Comparison of ENCODE assay signal across 1 cellular context in the genomic region with DNA sequence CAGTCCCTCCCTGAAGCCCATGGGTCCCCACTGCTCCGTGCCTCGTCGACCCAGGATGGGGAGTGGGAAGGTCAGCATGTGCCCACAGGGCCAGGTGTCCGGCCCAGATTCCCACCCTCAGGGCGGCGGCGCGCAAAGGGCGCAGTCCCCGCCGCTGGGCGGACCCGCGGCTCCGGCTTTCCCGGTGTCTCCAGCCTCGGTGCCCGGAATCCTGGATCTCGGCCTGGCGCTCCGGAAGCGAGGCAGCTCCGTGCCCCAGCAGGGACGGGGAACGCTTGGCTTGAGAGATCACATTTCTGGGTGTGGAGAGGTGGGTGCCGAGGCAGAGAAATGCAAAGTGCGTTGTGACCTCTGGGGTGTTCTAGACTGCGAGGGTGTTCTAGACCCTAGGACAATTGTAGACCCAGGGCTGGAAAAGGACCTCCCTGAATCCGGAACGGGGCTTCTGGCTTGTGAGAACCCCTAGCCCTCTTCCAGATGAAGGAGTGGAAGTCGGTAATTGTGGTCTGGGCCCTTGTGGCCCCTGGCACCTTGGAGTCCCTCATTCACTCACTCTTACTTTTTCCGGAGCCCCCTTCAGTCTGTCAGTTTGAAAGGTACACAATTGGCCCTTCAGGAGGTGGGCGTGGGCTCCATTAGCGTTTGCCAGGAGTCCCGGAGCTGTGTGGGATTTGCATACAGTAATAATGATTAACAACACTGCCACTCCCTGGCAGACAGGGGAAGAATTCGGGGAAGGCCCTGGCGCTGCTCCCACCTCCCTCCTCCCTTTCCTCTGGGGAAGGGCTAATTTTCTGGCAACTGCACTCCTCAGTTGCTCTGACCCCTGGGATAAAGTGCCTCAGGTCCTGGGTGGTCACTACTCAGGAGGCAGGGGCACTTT.
A peak's percentile ranks its signal among the peaks of the same experiment; 100 is the strongest.
TF ChIP-seq lines count a peak whose summit lies in the region.

No MANE protein-coding gene starts in this region.

TF ChIP-seq in HEK293, 187 proteins besides CTCF, POLR2A, EP300 and RAD21 (continued from another document):
- no peak for TF ChIP-seq OVOL3 (tag by site-specific recombination; IDR thresholded peaks at IDR 0.05)
- TF ChIP-seq ZNF433 (tag by site-specific recombination; IDR thresholded peaks at IDR 0.05; ENCODE audit: low read depth): no peak
- TF ChIP-seq ZNF133 (tag by site-specific recombination; IDR thresholded peaks at IDR 0.05): no peak
- no peak for TF ChIP-seq SALL2 (tag by site-specific recombination; IDR thresholded peaks at IDR 0.05; ENCODE audit: borderline replicate concordance)
- peak; percentile 28; the same call in 1 of the 2 replicates for TF ChIP-seq ZNF2 (tag by site-specific recombination; IDR thresholded peaks at IDR 0.05)
- peak; percentile 70 for TF ChIP-seq ZFHX2 (tag by site-specific recombination; conservative IDR thresholded peaks at IDR 0.05)
- 0 out of 2 replicates have a peak, but pooled peaks have one; percentile 5 for TF ChIP-seq ZBTB20 (tag by site-specific recombination; IDR thresholded peaks at IDR 0.05)
- no peak for TF ChIP-seq ZNF639 (tag by site-specific recombination; IDR thresholded peaks at IDR 0.05)
- 0 out of 2 replicates have a peak, but pooled peaks have one; percentile 24 for TF ChIP-seq ZNF366 (tag by site-specific recombination; conservative IDR thresholded peaks at IDR 0.05)
- peak; percentile 78 for TF ChIP-seq KLF9 (tag by site-specific recombination; IDR thresholded peaks at IDR 0.05; ENCODE audit: low read depth)
- no peak for TF ChIP-seq ZSCAN23 (tag by site-specific recombination; IDR thresholded peaks at IDR 0.05)
- no peak for TF ChIP-seq BCL11B (tag by site-specific recombination; IDR thresholded peaks at IDR 0.05; ENCODE audit: low read depth)
- no peak for TF ChIP-seq ZNF664 (tag by site-specific recombination; IDR thresholded peaks at IDR 0.05)
- no peak for TF ChIP-seq ZNF114 (tag by site-specific recombination; IDR thresholded peaks at IDR 0.05)
- TF ChIP-seq, protein P1, sequence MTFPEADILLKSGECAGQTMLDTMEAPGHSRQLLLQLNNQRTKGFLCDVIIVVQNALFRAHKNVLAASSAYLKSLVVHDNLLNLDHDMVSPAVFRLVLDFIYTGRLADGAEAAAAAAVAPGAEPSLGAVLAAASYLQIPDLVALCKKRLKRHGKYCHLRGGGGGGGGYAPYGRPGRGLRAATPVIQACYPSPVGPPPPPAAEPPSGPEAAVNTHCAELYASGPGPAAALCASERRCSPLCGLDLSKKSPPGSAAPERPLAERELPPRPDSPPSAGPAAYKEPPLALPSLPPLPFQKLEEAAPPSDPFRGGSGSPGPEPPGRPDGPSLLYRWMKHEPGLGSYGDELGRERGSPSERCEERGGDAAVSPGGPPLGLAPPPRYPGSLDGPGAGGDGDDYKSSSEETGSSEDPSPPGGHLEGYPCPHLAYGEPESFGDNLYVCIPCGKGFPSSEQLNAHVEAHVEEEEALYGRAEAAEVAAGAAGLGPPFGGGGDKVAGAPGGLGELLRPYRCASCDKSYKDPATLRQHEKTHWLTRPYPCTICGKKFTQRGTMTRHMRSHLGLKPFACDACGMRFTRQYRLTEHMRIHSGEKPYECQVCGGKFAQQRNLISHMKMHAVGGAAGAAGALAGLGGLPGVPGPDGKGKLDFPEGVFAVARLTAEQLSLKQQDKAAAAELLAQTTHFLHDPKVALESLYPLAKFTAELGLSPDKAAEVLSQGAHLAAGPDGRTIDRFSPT (tag by site-specific recombination; IDR thresholded peaks at IDR 0.05): no peak
- TF ChIP-seq ZBTB48 (tag by site-specific recombination; IDR thresholded peaks at IDR 0.05): peak; percentile 69
- no peak for TF ChIP-seq ZNF658 (tag by site-specific recombination; IDR thresholded peaks at IDR 0.05)
- no peak for TF ChIP-seq ZNF549 (tag by site-specific recombination; IDR thresholded peaks at IDR 0.05)
- no peak for TF ChIP-seq ZNF155 (tag by site-specific recombination; IDR thresholded peaks at IDR 0.05)
- TF ChIP-seq ZNF341 (tag by site-specific recombination; IDR thresholded peaks at IDR 0.05; ENCODE audit: low read depth): peak; percentile 49
- TF ChIP-seq GLI2 (tag by site-specific recombination; IDR thresholded peaks at IDR 0.05; ENCODE audit: borderline replicate concordance, low read depth): no peak
- TF ChIP-seq, protein P2, sequence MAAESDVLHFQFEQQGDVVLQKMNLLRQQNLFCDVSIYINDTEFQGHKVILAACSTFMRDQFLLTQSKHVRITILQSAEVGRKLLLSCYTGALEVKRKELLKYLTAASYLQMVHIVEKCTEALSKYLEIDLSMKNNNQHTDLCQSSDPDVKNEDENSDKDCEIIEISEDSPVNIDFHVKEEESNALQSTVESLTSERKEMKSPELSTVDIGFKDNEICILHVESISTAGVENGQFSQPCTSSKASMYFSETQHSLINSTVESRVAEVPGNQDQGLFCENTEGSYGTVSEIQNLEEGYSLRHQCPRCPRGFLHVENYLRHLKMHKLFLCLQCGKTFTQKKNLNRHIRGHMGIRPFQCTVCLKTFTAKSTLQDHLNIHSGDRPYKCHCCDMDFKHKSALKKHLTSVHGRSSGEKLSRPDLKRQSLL (tag by site-specific recombination; IDR thresholded peaks at IDR 0.05): peak; percentile 81
- peak; percentile 54; the same call in 1 of the 2 replicates for TF ChIP-seq KLF10 (tag by site-specific recombination; IDR thresholded peaks at IDR 0.05)
- peak; percentile 32; the same call in 1 of the 2 replicates for TF ChIP-seq ZNF660 (tag by site-specific recombination; IDR thresholded peaks at IDR 0.05)
- no peak for TF ChIP-seq FEZF1 (tag by site-specific recombination; IDR thresholded peaks at IDR 0.05)
- TF ChIP-seq, protein P3, sequence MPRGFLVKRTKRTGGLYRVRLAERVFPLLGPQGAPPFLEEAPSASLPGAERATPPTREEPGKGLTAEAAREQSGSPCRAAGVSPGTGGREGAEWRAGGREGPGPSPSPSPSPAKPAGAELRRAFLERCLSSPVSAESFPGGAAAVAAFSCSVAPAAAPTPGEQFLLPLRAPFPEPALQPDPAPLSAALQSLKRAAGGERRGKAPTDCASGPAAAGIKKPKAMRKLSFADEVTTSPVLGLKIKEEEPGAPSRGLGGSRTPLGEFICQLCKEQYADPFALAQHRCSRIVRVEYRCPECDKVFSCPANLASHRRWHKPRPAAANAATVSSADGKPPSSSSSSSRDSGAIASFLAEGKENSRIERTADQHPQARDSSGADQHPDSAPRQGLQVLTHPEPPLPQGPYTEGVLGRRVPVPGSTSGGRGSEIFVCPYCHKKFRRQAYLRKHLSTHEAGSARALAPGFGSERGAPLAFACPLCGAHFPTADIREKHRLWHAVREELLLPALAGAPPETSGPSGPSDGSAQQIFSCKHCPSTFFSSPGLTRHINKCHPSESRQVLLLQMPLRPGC (tag by site-specific recombination; IDR thresholded peaks at IDR 0.05): no peak
- no peak for TF ChIP-seq ZNF473 (tag by site-specific recombination; IDR thresholded peaks at IDR 0.05)
- TF ChIP-seq ZNF324 (tag by site-specific recombination; IDR thresholded peaks at IDR 0.05): no peak
- peak; percentile 27; the same call in 1 of the 2 replicates for TF ChIP-seq SP3 (tag by site-specific recombination; IDR thresholded peaks at IDR 0.05)
- no peak for TF ChIP-seq REST (tag by site-specific recombination; IDR thresholded peaks at IDR 0.05)
- TF ChIP-seq OSR2 (tag by site-specific recombination; IDR thresholded peaks at IDR 0.05): no peak
- no peak for TF ChIP-seq ZNF747 (tag by site-specific recombination; IDR thresholded peaks at IDR 0.05)
- peak; percentile 64; the same call in 1 of the 2 replicates for TF ChIP-seq EGR2 (tag by site-specific recombination; IDR thresholded peaks at IDR 0.05; ENCODE audit: low read depth)
- no peak for TF ChIP-seq GLI4 (tag by site-specific recombination; IDR thresholded peaks at IDR 0.05)
- no peak for TF ChIP-seq PRDM4 (tag by site-specific recombination; IDR thresholded peaks at IDR 0.05)
- TF ChIP-seq MZF1 (tag by site-specific recombination; IDR thresholded peaks at IDR 0.05; ENCODE audit: borderline replicate concordance): no peak
- peak; percentile 89 for TF ChIP-seq ZBTB8A (tag by site-specific recombination; IDR thresholded peaks at IDR 0.05)
- no peak for TF ChIP-seq TCF7L2 (IDR thresholded peaks at IDR 0.05; ENCODE audit: borderline replicate concordance, low read depth, low read length)
- TF ChIP-seq KLF1 (tag by site-specific recombination; IDR thresholded peaks at IDR 0.05): peak; percentile 8; the same call in 1 of the 2 replicates
TF ChIP-seq in HEK293: peak in this region for 32.
